18 cellular contexts compared by ENCODE assay signal in the genomic region with DNA sequence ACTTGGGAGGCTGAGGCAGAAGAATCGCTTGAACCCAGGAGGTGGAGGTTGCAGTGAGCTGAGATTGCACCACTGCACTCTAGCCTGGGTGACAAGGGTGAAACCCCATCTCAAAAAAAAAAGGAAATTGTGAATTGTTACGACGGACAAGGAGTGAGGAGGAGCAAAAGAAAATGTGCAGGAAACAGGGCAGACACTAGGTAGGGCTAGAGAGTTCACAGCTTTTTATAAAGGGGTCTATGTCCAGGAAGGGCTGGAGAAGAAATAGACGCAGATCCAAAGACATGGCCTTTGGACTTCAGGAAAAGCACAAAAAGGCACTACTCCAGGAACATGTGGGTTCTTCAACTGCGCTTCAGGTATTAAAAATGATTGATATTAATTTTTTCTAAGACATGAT.
"Had no signal": no experiment of that assay in that cellular context is flagged by ENCODE, and none has a peak within 500 bp of the region (broad histone marks: within the 10 kb centered on the region; RNA-seq: fewer than 3 reads in every experiment).

No MANE protein-coding gene starts in this region.

- H3K27me3 Mint-ChIP-seq: dendritic cell treated with granulocyte-macrophage colony-stimulating factor and Interleukin-4, amounts not matched to agents 40 ng/mL and 50 ng/mL, for 4 days; effector memory CD8-positive, alpha-beta T cell; natural killer cell treated with Interleukin-12 subunit alpha and Interleukin-12 subunit beta and Interleukin-15 and Interleukin-18, amount 100 ng/mL, for 72 hours; stimulated activated naive B cell treated with anti-CD40 and anti-IgM and Interleukin-4, amounts not matched to agents 10 μg/mL and 1 μg/mL and 100 μg/mL, for 72 hours had no signal

- H3K27ac ChIP-seq: adrenal gland, sigmoid colon had no signal

- H3K27me3 ChIP-seq: adrenal gland, sigmoid colon had no signal

- H3K27ac Mint-ChIP-seq: activated T-cell treated with anti-CD3 and anti-CD28 coated beads, Interleukin-2, amount 50 U/mL, for 72 hours; dendritic cell treated with granulocyte-macrophage colony-stimulating factor and Interleukin-4, amounts not matched to agents 40 ng/mL and 50 ng/mL, for 4 days; stimulated activated naive B cell treated with anti-CD40 and anti-IgM and Interleukin-4, amounts not matched to agents 10 μg/mL and 1 μg/mL and 100 μg/mL, for 72 hours; T-helper 2 cell treated with Interferon-gamma antibody and Interleukin-4, amounts not matched to agents 5 μg/mL and 100 μg/mL, for 36 hours had no signal

- ATAC-seq: activated T-cell treated with anti-CD3 and anti-CD28 coated beads, Interleukin-2, amount 50 U/mL, for 72 hours; effector memory CD8-positive, alpha-beta T cell; left colon; mucosa of descending colon; natural killer cell treated with Interleukin-12 subunit alpha and Interleukin-12 subunit beta and Interleukin-15 and Interleukin-18, amount 100 ng/mL, for 72 hours; stimulated activated naive B cell treated with anti-CD40 and anti-IgM and Interleukin-4, amounts not matched to agents 10 μg/mL and 1 μg/mL and 100 μg/mL, for 72 hours had no signal

- DNase-seq: activated CD4-positive, alpha-beta T cell treated with anti-CD3 and anti-CD28 coated beads for 1 hour; activated CD4-positive, alpha-beta T cell treated with anti-CD3 and anti-CD28 coated beads, Interleukin-2, amount 50 U/mL, for 48 hours; activated CD8-positive, alpha-beta memory T cell treated with anti-CD3 and anti-CD28 coated beads, Interleukin-2, amount 50 U/mL, for 4 hours; activated gamma-delta T cell treated with Interleukin-2 at 50 U/mL for 16 hours; activated T-cell treated with anti-CD3 and anti-CD28 coated beads, Interleukin-2, amount 50 U/mL, for 72 hours; adrenal gland; central memory CD4-positive, alpha-beta T cell; effector memory CD8-positive, alpha-beta T cell; erythroblast; left colon; mucosa of descending colon; occipital lobe; sigmoid colon; stimulated activated CD4-positive, alpha-beta T cell treated with anti-CD3 and anti-CD28 coated beads, Interleukin-2, amount 100 ng/mL, for 24 hours; stimulated activated naive B cell treated with anti-CD40 and anti-IgM and Interleukin-4, amounts not matched to agents 10 μg/mL and 1 μg/mL and 100 μg/mL, for 72 hours had no signal

- H3K4me1 ChIP-seq: adrenal gland, sigmoid colon had no signal

- H3K9me3 Mint-ChIP-seq: activated T-cell treated with anti-CD3 and anti-CD28 coated beads, Interleukin-2, amount 50 U/mL, for 72 hours; dendritic cell treated with granulocyte-macrophage colony-stimulating factor and Interleukin-4, amounts not matched to agents 40 ng/mL and 50 ng/mL, for 4 days; effector memory CD8-positive, alpha-beta T cell; natural killer cell treated with Interleukin-12 subunit alpha and Interleukin-12 subunit beta and Interleukin-15 and Interleukin-18, amount 100 ng/mL, for 72 hours; stimulated activated naive B cell treated with anti-CD40 and anti-IgM and Interleukin-4, amounts not matched to agents 10 μg/mL and 1 μg/mL and 100 μg/mL, for 72 hours; T-helper 2 cell treated with Interferon-gamma antibody and Interleukin-4, amounts not matched to agents 5 μg/mL and 100 μg/mL, for 36 hours had no signal

- H3K4me3 ChIP-seq: adrenal gland, mucosa of descending colon, sigmoid colon had no signal

- H3K9me3 ChIP-seq: adrenal gland, mucosa of descending colon, sigmoid colon had no signal

- H3K4me3 Mint-ChIP-seq: activated T-cell treated with anti-CD3 and anti-CD28 coated beads, Interleukin-2, amount 50 U/mL, for 72 hours; dendritic cell treated with granulocyte-macrophage colony-stimulating factor and Interleukin-4, amounts not matched to agents 40 ng/mL and 50 ng/mL, for 4 days; effector memory CD8-positive, alpha-beta T cell; natural killer cell treated with Interleukin-12 subunit alpha and Interleukin-12 subunit beta and Interleukin-15 and Interleukin-18, amount 100 ng/mL, for 72 hours; stimulated activated naive B cell treated with anti-CD40 and anti-IgM and Interleukin-4, amounts not matched to agents 10 μg/mL and 1 μg/mL and 100 μg/mL, for 72 hours; T-helper 2 cell treated with Interferon-gamma antibody and Interleukin-4, amounts not matched to agents 5 μg/mL and 100 μg/mL, for 36 hours had no signal
